Comparison of ENCODE assay signal across 21 cellular contexts in genomic region chr12:110728628-110729027, GRCh38. TPM values are rescaled to one million over a fixed set of nuclear protein-coding genes. Genes with fewer than 3 reads are reported as not detected.
DNase-seq lines count a peak whose midpoint lies in the region; ATAC-seq, FAIRE-seq and TF ChIP-seq lines count a peak whose summit lies in the region.
"Had no signal": no experiment of that assay in that cellular context is flagged by ENCODE, and none has a peak within 500 bp of the region (broad histone marks: within the 10 kb centered on the region; RNA-seq: fewer than 3 reads in every experiment).

No MANE protein-coding gene starts in this region.

- H3K4me3 Mint-ChIP-seq in T-helper 2 cell treated with Interferon-gamma antibody and Interleukin-4, amounts not matched to agents 5 μg/mL and 100 μg/mL, for 36 hours = no peak overlapping the region
- peak overlapping the region; percentile 21 for H3K4me3 Mint-ChIP-seq in activated naive CD8-positive, alpha-beta T cell
- H3K4me3 Mint-ChIP-seq in naive thymus-derived CD8-positive, alpha-beta T cell = no peak overlapping the region
- H3K4me3 Mint-ChIP-seq: dendritic cell treated with granulocyte-macrophage colony-stimulating factor and Interleukin-4, amounts not matched to agents 40 ng/mL and 50 ng/mL, for 4 days had no signal

- peak overlapping the region; percentile 65 for H3K27ac Mint-ChIP-seq in T-helper 2 cell treated with Interferon-gamma antibody and Interleukin-4, amounts not matched to agents 5 μg/mL and 100 μg/mL, for 36 hours
- H3K27ac Mint-ChIP-seq in activated naive CD8-positive, alpha-beta T cell = no peak overlapping the region
- peak overlapping the region in 8 of 10 donors; percentile 15 to 74 (median 50) for H3K27ac Mint-ChIP-seq in naive thymus-derived CD8-positive, alpha-beta T cell
- H3K27ac Mint-ChIP-seq: dendritic cell treated with granulocyte-macrophage colony-stimulating factor and Interleukin-4, amounts not matched to agents 40 ng/mL and 50 ng/mL, for 4 days had no signal

- TF ChIP-seq CTCF in HCT116 (IDR thresholded peaks at IDR 0.05 in 2 of 3, conservative IDR thresholded peaks at IDR 0.05 in 1 of 3; ENCODE audit: borderline replicate concordance in 1 of 3, insufficient read depth in 1 of 3, low read depth in 2 of 3, low read length in 2 of 3) (no peak), GM10266 (IDR thresholded peaks at IDR 0.05; ENCODE audit: control insufficient read depth, insufficient read depth, low read depth, missing control alignments) (no peak)

- no peak overlapping the region for H3K9ac ChIP-seq in HCT116 (ENCODE audit: low read length)

- no peaks in the 10 kb centered on the region for H3K27me3 Mint-ChIP-seq in T-helper 2 cell treated with Interferon-gamma antibody and Interleukin-4, amounts not matched to agents 5 μg/mL and 100 μg/mL, for 36 hours (ENCODE audit: low read depth)
- H3K27me3 Mint-ChIP-seq in activated naive CD8-positive, alpha-beta T cell = no peaks in the 10 kb centered on the region
- H3K27me3 Mint-ChIP-seq in naive thymus-derived CD8-positive, alpha-beta T cell = no peaks in the 10 kb centered on the region
- H3K27me3 Mint-ChIP-seq: dendritic cell treated with granulocyte-macrophage colony-stimulating factor and Interleukin-4, amounts not matched to agents 40 ng/mL and 50 ng/mL, for 4 days had no signal

- H3K4me3 ChIP-seq in HCT116 (replicated peaks in 1 of 2; ENCODE audit: low read depth in 1 of 2, low read length in 2 of 2) = no peak overlapping the region
- H3K4me3 ChIP-seq: prostate gland, SK-N-MC, upper lobe of right lung had no signal

- H3K9me3 Mint-ChIP-seq in T-helper 2 cell treated with Interferon-gamma antibody and Interleukin-4, amounts not matched to agents 5 μg/mL and 100 μg/mL, for 36 hours = no peaks in the 10 kb centered on the region
- no peaks in the 10 kb centered on the region for H3K9me3 Mint-ChIP-seq in activated naive CD8-positive, alpha-beta T cell (ENCODE audit: low read depth)
- no peaks in the 10 kb centered on the region for H3K9me3 Mint-ChIP-seq in naive thymus-derived CD8-positive, alpha-beta T cell
- H3K9me3 Mint-ChIP-seq: dendritic cell treated with granulocyte-macrophage colony-stimulating factor and Interleukin-4, amounts not matched to agents 40 ng/mL and 50 ng/mL, for 4 days had no signal

- no peak for TF ChIP-seq RAD21 in HCT116 (IDR thresholded peaks at IDR 0.05; ENCODE audit: low read depth)

- CTCF ChIA-PET in HCT116 (lab: Charles Lee) = no interaction called here

- RAD21 ChIA-PET in HCT116 (lab: Charles Lee; ENCODE audit: low non-redundant PET in 1 of 2, low total read pairs in 2 of 2, uncharacterized antibody in 2 of 2, unreplicated experiment in 2 of 2) = no interaction called here

- POLR2A ChIA-PET in HCT116 (lab: Charles Lee) = no interaction called here
- POLR2A ChIA-PET in naive thymus-derived CD8-positive, alpha-beta T cell (lab: Charles Lee) = interaction anchor here (0.6 kb wide), 1 partner anchor 91 kb away, joined by 3 read pairs; no protein-coding TSS in a partner anchor

- H4K20me1 ChIP-seq in HCT116 (ENCODE audit: insufficient read depth) = peaks cover 65% of the 10 kb centered on the region

- peaks cover 38% of the 10 kb centered on the region for H3K4me1 Mint-ChIP-seq in T-helper 2 cell treated with Interferon-gamma antibody and Interleukin-4, amounts not matched to agents 5 μg/mL and 100 μg/mL, for 36 hours (ENCODE audit: low read depth)
- H3K4me1 Mint-ChIP-seq in activated naive CD8-positive, alpha-beta T cell (ENCODE audit: low read depth) = peaks cover 66% of the 10 kb centered on the region
- peaks cover 21 to 72% (median 54%) of the 10 kb centered on the region in 4 donors for H3K4me1 Mint-ChIP-seq in naive thymus-derived CD8-positive, alpha-beta T cell

- intact Hi-C loops in HCT116 (cut with micrococcal nuclease) = no loop called here

- H3K27ac ChIP-seq in HCT116 (ENCODE audit: low read depth, low read length) = no peak overlapping the region
- H3K27ac ChIP-seq: 22Rv1, brain microvascular endothelial cell, prostate gland, SK-N-MC, upper lobe of right lung had no signal

- no peak for ATAC-seq in HCT116
- ATAC-seq in naive thymus-derived CD8-positive, alpha-beta T cell = no peak
- ATAC-seq: upper lobe of right lung had no signal

- H3K36me3 ChIP-seq in HCT116 (ENCODE audit: control insufficient read depth in 1 of 2, insufficient read depth in 2 of 2, low read length in 2 of 2) = peaks cover 69 to 77% of the 10 kb centered on the region in 2 experiments

- no peak for TF ChIP-seq POLR2A in HCT116 (IDR thresholded peaks at IDR 0.05; ENCODE audit: borderline replicate concordance, extremely low read depth, insufficient read depth, insufficient read length)

- peaks cover 98% of the 10 kb centered on the region for H3K79me2 ChIP-seq in HCT116 (ENCODE audit: insufficient read depth, low read length)

- no peaks in the 10 kb centered on the region for H3K27me3 ChIP-seq in HCT116 (ENCODE audit: insufficient read depth, low read length)
- H3K27me3 ChIP-seq: brain microvascular endothelial cell, upper lobe of right lung had no signal

- no peak for DNase-seq in T-helper 2 cell treated with Interferon-gamma antibody and Interleukin-4, amounts not matched to agents 5 μg/mL and 100 μg/mL, for 36 hours (ENCODE audit: low spot score)
- DNase-seq in T-helper 2 cell (no peak), HCT116 (ENCODE audit: low read depth, low spot score) (no peak), GM10266 (ENCODE audit: extremely low spot score) (no peak), HTR-8/SVneo (ENCODE audit: insufficient read length, low spot score) (no peak), NCI-H2196 treated with DMSO at 0.1 percent for 48 hours (lab: John Stamatoyannopoulos, UW; ENCODE audit: unreplicated experiment) (no peak)
- DNase-seq in naive thymus-derived CD8-positive, alpha-beta T cell = no peak
- DNase-seq: brain microvascular endothelial cell; Calu3; HCEC 1CT; NCI-H524 treated with DMSO at 0.1 percent for 48 hours; RPMI8226; stimulated activated CD4-positive, alpha-beta T cell treated with anti-CD3 and anti-CD28 coated beads, Interleukin-2, amount 100 ng/mL, for 24 hours; T1000; upper lobe of right lung had no signal

- H3K4me2 ChIP-seq in HCT116 (ENCODE audit: low read length) = no peak overlapping the region

- no peaks in the 10 kb centered on the region for H3K4me1 ChIP-seq in HCT116 (ENCODE audit: control insufficient read depth in 1 of 2, insufficient read depth in 2 of 2, low read length in 2 of 2)
- H3K4me1 ChIP-seq: prostate gland had no signal

- H2AFZ ChIP-seq in HCT116 (ENCODE audit: low read depth, low read length, poor library complexity, severe bottlenecking) = no peak overlapping the region

- no peaks in the 10 kb centered on the region for H3K9me2 ChIP-seq in HCT116 (ENCODE audit: insufficient read depth)

- no peaks in the 10 kb centered on the region for H3K9me3 ChIP-seq in HCT116 (ENCODE audit: control insufficient read depth in 1 of 2, insufficient read depth in 1 of 2, low read depth in 1 of 2, low read length in 2 of 2)
- H3K9me3 ChIP-seq: prostate gland, upper lobe of right lung had no signal

- H3K36me3 Mint-ChIP-seq in T-helper 2 cell treated with Interferon-gamma antibody and Interleukin-4, amounts not matched to agents 5 μg/mL and 100 μg/mL, for 36 hours (ENCODE audit: low read depth) = peaks cover 74% of the 10 kb centered on the region
- H3K36me3 Mint-ChIP-seq in activated naive CD8-positive, alpha-beta T cell = peaks cover 4% of the 10 kb centered on the region
- H3K36me3 Mint-ChIP-seq in naive thymus-derived CD8-positive, alpha-beta T cell = peaks cover 3 to 95% (median 15%) of the 10 kb centered on the region in 3 donors

- TSS peak; percentile 6 for BruUV-seq in HCT116 (replicated peaks; lab: Mats Ljungman, UMichigan)

- FAIRE-seq in HTR-8/SVneo (lab: Jason Lieb, UNC) = no peak
- FAIRE-seq: endothelial cell of umbilical vein had no signal

TF ChIP-seq in HCT116, 20 proteins besides CTCF, POLR2A, EP300 and RAD21 (continues in another document):
- no peak for TF ChIP-seq ATF3 (IDR thresholded peaks at IDR 0.05)
- no peak for TF ChIP-seq POLR2AphosphoS5 (IDR thresholded peaks at IDR 0.05; ENCODE audit: low read depth, low read length)
- TF ChIP-seq TCF7L2 (IDR thresholded peaks at IDR 0.05; ENCODE audit: borderline replicate concordance, extremely low read depth, insufficient read depth, insufficient read length) = no peak
- TF ChIP-seq SRF (IDR thresholded peaks at IDR 0.05; ENCODE audit: low read depth) = no peak
- TF ChIP-seq SIN3A (IDR thresholded peaks at IDR 0.05; ENCODE audit: low read depth) = no peak
- TF ChIP-seq FOSL1 (IDR thresholded peaks at IDR 0.05; ENCODE audit: low read depth) = no peak

RNA-seq across cellular contexts. Expression of gene PPP1CC, which starts 14.1 kb away (rescaled TPM):
- total RNA-seq in HCT116 (2021; ENCODE audit: unreplicated experiment) = 248 TPM
- 126 and 174 TPM in 2 replicates for polyA plus RNA-seq in HCT116 (2012)
- 100 to 1,000 TPM; 127 to 141 TPM for total RNA-seq in naive thymus-derived CD8-positive, alpha-beta T cell
- 100 to 1,000 TPM; 112 to 150 (median 119) TPM for polyA plus RNA-seq in naive thymus-derived CD8-positive, alpha-beta T cell

RNA-seq across cellular contexts. Expression of gene HVCN1, which starts 39.7 kb away (rescaled TPM):
- 0.15 TPM for total RNA-seq in HCT116 (2021; ENCODE audit: unreplicated experiment)
- polyA plus RNA-seq in HCT116 (2012) = 0.19 and 0.31 TPM in 2 replicates
- total RNA-seq in naive thymus-derived CD8-positive, alpha-beta T cell = 10 to 100 TPM; 21.0 to 21.2 TPM
- 10 to 100 TPM; 17.3 to 24.5 (median 20.1) TPM for polyA plus RNA-seq in naive thymus-derived CD8-positive, alpha-beta T cell

Comparison
In these comparisons a context has a peak if more than half of its experiments do, and no peak if none do; other contexts are left out.
1. RNA of gene HVCN1, which starts 39.7 kb away (total RNA-seq): 21.0 to 21.2 TPM in naive thymus-derived CD8-positive, alpha-beta T cell; 0.15 TPM in HCT116 (single experiment); every median in the first group is over 10 times any median in the second.